ENCODE assay signal across 8 cellular contexts in the genomic region with DNA sequence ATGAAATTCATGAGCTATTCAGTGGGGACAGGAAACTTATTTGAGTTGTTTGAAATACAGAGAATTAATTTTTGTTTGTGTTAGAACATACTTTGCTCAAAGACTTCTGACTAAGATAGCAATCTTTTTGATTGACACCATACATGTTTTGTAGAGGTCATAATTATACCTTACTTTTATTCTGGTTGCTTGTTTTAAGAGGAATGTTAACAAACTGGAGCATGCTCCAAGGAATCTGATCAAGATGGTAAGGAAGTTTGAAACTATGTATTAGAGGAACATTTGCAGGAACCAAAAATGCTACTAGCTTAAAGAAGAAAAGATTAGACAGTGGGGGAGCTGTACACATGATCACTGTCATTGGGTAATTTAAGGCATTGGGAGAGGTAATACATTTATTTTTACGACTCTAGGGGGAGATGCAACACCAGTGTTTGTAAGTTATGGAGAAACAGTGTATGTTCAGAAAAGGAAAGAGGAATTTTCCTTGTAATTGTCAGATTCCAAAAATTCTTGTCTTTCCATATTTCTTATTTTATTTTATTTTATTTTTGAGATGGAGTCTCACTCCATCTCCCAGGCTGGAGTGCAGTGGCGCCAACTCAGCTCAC. TPM values are rescaled to one million over a fixed set of nuclear protein-coding genes. Genes with fewer than 3 reads are reported as not detected.
DNase-seq lines count a peak whose midpoint lies in the region; ATAC-seq and TF ChIP-seq lines count a peak whose summit lies in the region.

No MANE protein-coding gene starts in this region.

- H3K4me3 Mint-ChIP-seq in activated naive CD8-positive, alpha-beta T cell treated with anti-CD3 and anti-CD28 coated beads for 36 hours: peak overlapping the region; percentile 29

- DNase-seq in AG04450 (ENCODE audit: low read depth, low spot score): no peak
- peak; percentile 45 for DNase-seq in GM13976 (ENCODE audit: low spot score)
- DNase-seq in activated naive CD8-positive, alpha-beta T cell treated with anti-CD3 and anti-CD28 coated beads for 36 hours: no peak
- no peak for DNase-seq in lower lobe of right lung
- DNase-seq in NCI-H510A (lab: John Stamatoyannopoulos, UW): no peak
- no peak for DNase-seq in stimulated activated CD4-positive, alpha-beta T cell treated with anti-CD3 and anti-CD28 coated beads, Interleukin-4, amount 100 ng/mL, for 1 hour
- DNase-seq in stimulated activated CD4-positive, alpha-beta T cell treated with anti-CD3 and anti-CD28 coated beads, Interleukin-4, amount 100 ng/mL, for 4 hours: no peak

- no peaks in the 10 kb centered on the region for H3K27me3 ChIP-seq in AG04450 (ENCODE audit: control insufficient read depth, insufficient read depth, low read length)
- no peaks in the 10 kb centered on the region for H3K27me3 ChIP-seq in lower lobe of right lung (ENCODE audit: low read depth)

- H3K9me3 ChIP-seq in AG04450 (ENCODE audit: control insufficient read depth, insufficient read depth, low read length): no peaks in the 10 kb centered on the region
- no peaks in the 10 kb centered on the region for H3K9me3 ChIP-seq in lower lobe of right lung

- no peaks in the 10 kb centered on the region for H3K9me3 Mint-ChIP-seq in activated naive CD8-positive, alpha-beta T cell treated with anti-CD3 and anti-CD28 coated beads for 36 hours

- H3K4me3 ChIP-seq in AG04450 (ENCODE audit: low read depth, low read length): no peak overlapping the region
- no peak overlapping the region for H3K4me3 ChIP-seq in lower lobe of right lung

- in situ Hi-C loops in GM13976 (cut with MboI; ENCODE audit: low sequenced_read_pairs, unreplicated experiment): no loop called here

- peak; percentile 50 for TF ChIP-seq CTCF in AG04450 (IDR thresholded peaks at IDR 0.05; ENCODE audit: low read depth, low read length)
- TF ChIP-seq CTCF in GM13976 (IDR thresholded peaks at IDR 0.05; ENCODE audit: borderline replicate concordance, control extremely low read depth, extremely low read depth, insufficient read depth, missing control alignments): peak; percentile 29
- TF ChIP-seq CTCF in lower lobe of right lung (IDR thresholded peaks at IDR 0.05): peak; percentile 21

- ATAC-seq in HG03469 (IDR thresholded peaks at IDR 0.05; ENCODE audit: unreplicated experiment) (peak; percentile 23), lower lobe of right lung (peak in 1 of 2 donors; percentile 64)

- no peaks in the 10 kb centered on the region for H3K36me3 ChIP-seq in lower lobe of right lung

- CTCF ChIA-PET in AG04450 (lab: Charles Lee): interaction anchor here (0.6 to 1.9 kb wide), 11 partner anchors 9 to 411 kb away, joined by 3 to 23 read pairs (median 3); no protein-coding TSS in a partner anchor

- intact Hi-C loops in lower lobe of right lung (cut with DNase I): no loop called here

- peaks cover 68% of the 10 kb centered on the region for H3K4me1 Mint-ChIP-seq in activated naive CD8-positive, alpha-beta T cell treated with anti-CD3 and anti-CD28 coated beads for 36 hours

- H3K36me3 Mint-ChIP-seq in activated naive CD8-positive, alpha-beta T cell treated with anti-CD3 and anti-CD28 coated beads for 36 hours: peaks cover 27% of the 10 kb centered on the region

- no peaks in the 10 kb centered on the region for H3K27me3 Mint-ChIP-seq in activated naive CD8-positive, alpha-beta T cell treated with anti-CD3 and anti-CD28 coated beads for 36 hours

- H3K27ac ChIP-seq in AG04450 (ENCODE audit: low read depth, low read length) (no peak overlapping the region), lower lobe of right lung (no peak overlapping the region)

- peak overlapping the region; percentile 83 for H3K27ac Mint-ChIP-seq in activated naive CD8-positive, alpha-beta T cell treated with anti-CD3 and anti-CD28 coated beads for 36 hours

- POLR2A ChIA-PET in AG04450 (lab: Yijun Ruan, JAX): no interaction called here

- peaks cover 54% of the 10 kb centered on the region for H3K4me1 ChIP-seq in lower lobe of right lung

RNA-seq across cellular contexts. Expression of gene AGFG1, which starts 8.0 kb away (rescaled TPM):
- 124 and 139 TPM in 2 replicates for polyA plus RNA-seq in AG04450 (2011; rRNA removed)
- 220 and 223 TPM in 2 replicates for polyA minus RNA-seq in AG04450 (2011; rRNA and poly(A)+ RNA removed)
- 100 to 1,000 TPM; 151 to 162 TPM for total RNA-seq in activated naive CD8-positive, alpha-beta T cell treated with anti-CD3 and anti-CD28 coated beads for 36 hours
- total RNA-seq in lower lobe of right lung: 100 TPM
